6 cellular contexts compared by ENCODE assay signal in the genomic region with DNA sequence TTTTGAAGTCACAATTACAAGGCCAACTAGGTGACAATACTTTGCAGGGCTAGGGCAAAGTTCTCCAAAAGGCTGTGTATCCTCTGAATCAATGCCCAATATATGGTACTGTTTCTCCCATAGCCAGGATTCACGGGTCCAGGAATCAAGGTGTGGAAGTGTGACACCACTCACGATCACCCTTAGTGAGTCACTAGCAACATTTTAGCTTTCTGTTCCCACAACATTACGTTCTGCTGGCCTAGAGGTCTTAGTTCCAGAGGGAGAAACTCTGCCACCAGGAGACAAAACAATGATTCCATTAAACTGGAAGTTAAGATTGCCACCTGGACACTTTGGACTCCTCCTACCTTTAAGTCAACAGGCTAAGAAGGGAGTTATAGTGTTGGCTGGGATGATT.
A peak's percentile ranks its signal among the peaks of the same experiment; 100 is the strongest.
DNase-seq lines count a peak whose midpoint lies in the region; ATAC-seq, FAIRE-seq and TF ChIP-seq lines count a peak whose summit lies in the region.
"Not testable (repeated sequence)": the region's sequence is repeated elsewhere in the genome, so short reads cannot be mapped to it uniquely, and the experiment has no call there.

No MANE protein-coding gene starts in this region.

- POLR2A ChIA-PET in PC-3 (lab: Charles Lee; ENCODE audit: unreplicated experiment), result not testable (repeated sequence)

- 6% methylated on average over 3 of the region's 3 CpGs for WGBS in mammary epithelial cell (ENCODE audit: low coverage, missing lambda C conversion rate)

- not testable (repeated sequence) for H4K20me1 ChIP-seq in PC-3 (ENCODE audit: low read length); mammary epithelial cell (ENCODE audit: insufficient read depth, low read length); keratinocyte (ENCODE audit: control insufficient read depth, extremely low read depth, insufficient read depth, low read length)

- TF ChIP-seq CTCF in PC-3 (conservative IDR thresholded peaks at IDR 0.05; ENCODE audit: low read depth, low read length); mammary epithelial cell (conservative IDR thresholded peaks at IDR 0.05 in 1 of 2, IDR thresholded peaks at IDR 0.05 in 1 of 2; ENCODE audit: extremely low read depth in 1 of 2, insufficient read depth in 1 of 2, low read depth in 1 of 2, low read length in 2 of 2); epithelial cell of esophagus (IDR thresholded peaks at IDR 0.05; ENCODE audit: insufficient read depth, low read depth, low read length, missing control alignments); epithelial cell of proximal tubule (conservative IDR thresholded peaks at IDR 0.05; ENCODE audit: low read depth, low read length); keratinocyte (optimal IDR thresholded peaks at IDR 0.05 in 1 of 3, IDR thresholded peaks at IDR 0.05 in 1 of 3, conservative IDR thresholded peaks at IDR 0.05 in 1 of 3; ENCODE audit: extremely low read depth in 1 of 3, insufficient read depth in 2 of 3, low read length in 3 of 3): not testable (repeated sequence)

- H3K27ac ChIP-seq in PC-3 (ENCODE audit: low read length), result peak overlapping the region; percentile 97
- peak overlapping the region; percentile 31 for H3K27ac ChIP-seq in mammary epithelial cell (ENCODE audit: insufficient read depth, low read depth, low read length)
- H3K27ac ChIP-seq in keratinocyte (ENCODE audit: control insufficient read depth, insufficient read depth, low read length), result peak overlapping the region; percentile 53

- H3K4me2 ChIP-seq in PC-3 (ENCODE audit: low read length); mammary epithelial cell (ENCODE audit: insufficient read depth, low read depth, low read length): not testable (repeated sequence)
- peak overlapping the region; percentile 50 for H3K4me2 ChIP-seq in keratinocyte (ENCODE audit: control insufficient read depth, extremely low read depth, insufficient read depth, low read depth, low read length)

- intact Hi-C loops in PC-3 (cut with micrococcal nuclease), result loop anchor here (10.0 kb wide), 1 partner anchor 91 kb away; no protein-coding TSS in a partner anchor
- intact Hi-C loops in mammary epithelial cell (cut with micrococcal nuclease), result loop anchor here (5.0 kb wide), 1 partner anchor 48 kb away; no protein-coding TSS in a partner anchor

- BruUV-seq in PC-3 (replicated peaks; lab: Mats Ljungman, UMichigan); mammary epithelial cell (replicated peaks; lab: Mats Ljungman, UMichigan): not testable (repeated sequence)

- H3K4me1 ChIP-seq in PC-3 (ENCODE audit: insufficient read depth, low read length), result peaks cover 40% of the 10 kb centered on the region
- H3K4me1 ChIP-seq in mammary epithelial cell (ENCODE audit: insufficient read depth, low read length), result peaks cover 61% of the 10 kb centered on the region
- H3K4me1 ChIP-seq in keratinocyte (ENCODE audit: control insufficient read depth, extremely low read depth, insufficient read depth, low read length), result peaks cover 52% of the 10 kb centered on the region

- dilution Hi-C loops in mammary epithelial cell (cut with HindIII; ENCODE audit: low sequenced_read_pairs); keratinocyte (cut with MboI; ENCODE audit: extremely low pct_ligation_motif_present, low sequenced_read_pairs): not testable (repeated sequence)

- not testable (repeated sequence) for H2AFZ ChIP-seq in PC-3 (ENCODE audit: low read length); keratinocyte (ENCODE audit: control insufficient read depth, low read length)
- peak overlapping the region; percentile 15 for H2AFZ ChIP-seq in mammary epithelial cell (ENCODE audit: low read depth, low read length)

- H3K27me3 ChIP-seq in PC-3 (ENCODE audit: low read length); mammary epithelial cell (ENCODE audit: insufficient read depth, low read length); keratinocyte (ENCODE audit: control insufficient read depth, extremely low read depth, insufficient read depth, low read length): not testable (repeated sequence)

- in situ Hi-C loops in mammary epithelial cell (cut with MboI; ENCODE audit: low sequenced_read_pairs in 2 of 2), result not testable (repeated sequence)

- H3K79me2 ChIP-seq in PC-3 (ENCODE audit: low read length); mammary epithelial cell (ENCODE audit: insufficient read depth, low read length); keratinocyte (ENCODE audit: control insufficient read depth, insufficient read depth, low read length): not testable (repeated sequence)

- CTCF ChIA-PET in PC-3 (lab: Charles Lee); mammary epithelial cell (lab: Charles Lee; ENCODE audit: low non-redundant PET): not testable (repeated sequence)

- not testable (repeated sequence) for H3K9me2 ChIP-seq in PC-3 (replicated peaks; ENCODE audit: low read length)

- not testable (repeated sequence) for H3K36me3 ChIP-seq in PC-3 (ENCODE audit: low read depth, low read length); mammary epithelial cell (ENCODE audit: insufficient read depth, low read length); keratinocyte (ENCODE audit: control insufficient read depth in 2 of 2, extremely low read depth in 1 of 2, insufficient read depth in 2 of 2, low read length in 2 of 2)

- FAIRE-seq in keratinocyte (lab: Jason Lieb, UNC), result not testable (repeated sequence)

- not testable (repeated sequence) for H3K4me3 ChIP-seq in PC-3 (ENCODE audit: low read length); mammary epithelial cell (replicated peaks in 1 of 3; ENCODE audit: insufficient read depth in 1 of 3, low read depth in 2 of 3, low read length in 3 of 3); epithelial cell of esophagus (ENCODE audit: low read length)
- H3K4me3 ChIP-seq in epithelial cell of proximal tubule (ENCODE audit: low read depth, low read length), result peak overlapping the region; percentile 28
- H3K4me3 ChIP-seq in keratinocyte (ENCODE audit: control insufficient read depth in 2 of 3, extremely low read depth in 1 of 3, insufficient read depth in 2 of 3, low read depth in 1 of 3, low read length in 3 of 3), result peak overlapping the region in 1 of 3 experiments; percentile 13

- not testable (repeated sequence) for H3K9me3 ChIP-seq in PC-3 (ENCODE audit: low read length); mammary epithelial cell (replicated peaks; ENCODE audit: insufficient read depth, low read length); keratinocyte (ENCODE audit: control insufficient read depth, low read depth, low read length)

- H3F3A ChIP-seq in PC-3 (ENCODE audit: low read length, unreplicated experiment), result not testable (repeated sequence)

- not testable (repeated sequence) for H3K9ac ChIP-seq in PC-3 (ENCODE audit: low read length); mammary epithelial cell (ENCODE audit: insufficient read depth, low read length); keratinocyte (ENCODE audit: control insufficient read depth, extremely low read depth, insufficient read depth, low read length)

- ATAC-seq in PC-3, result not testable (repeated sequence)

- H3K9me1 ChIP-seq in keratinocyte (ENCODE audit: control insufficient read depth, extremely low read depth, insufficient read depth, low read length), result not testable (repeated sequence)

- DNase-seq in PC-3 (peak; percentile 3), mammary epithelial cell (peak; percentile 64), epithelial cell of esophagus (ENCODE audit: low read depth) (peak; percentile 55), renal cortical epithelial cell (ENCODE audit: low read depth) (peak; percentile 49)
- not testable (repeated sequence) for DNase-seq in epithelial cell of proximal tubule (ENCODE audit: low read depth); keratinocyte (ENCODE audit: low read depth, low spot score)

Comparison
In these comparisons a context has a peak if more than half of its experiments do, and no peak if none do; other contexts are left out.
1. H3K27ac ChIP-seq: peak in every context shown above with its lines; median percentile 97 in PC-3; 53 in keratinocyte; 31 in mammary epithelial cell.